Comparison of ENCODE assay signal across 8 cellular contexts in genomic region chr18:11850821-11851155, GRCh38. TPM values are rescaled to one million over a fixed set of nuclear protein-coding genes. Genes with fewer than 3 reads are reported as not detected.
A peak's percentile ranks its signal among the peaks of the same experiment; 100 is the strongest.
DNase-seq lines count a peak whose midpoint lies in the region; ATAC-seq and TF ChIP-seq lines count a peak whose summit lies in the region.

No MANE protein-coding gene starts in this region.

- H3K4me3 Mint-ChIP-seq in Calu3 (ENCODE audit: low read depth, unreplicated experiment), result peak overlapping the region; percentile 88
- H3K4me3 Mint-ChIP-seq in activated T-helper 2 cell treated with anti-CD3 and anti-CD28 coated beads, Interferon-gamma antibody, Interleukin-2, Interleukin-4, amounts not matched to agents 10 μg/mL and 5 μg/mL and 100 μg/mL, durations not matched to agents 14 hours and 24 hours and 36 hours (ENCODE audit: low read depth), result peak overlapping the region; percentile 100

- in situ Hi-C loops in gastrocnemius medialis (cut with MboI; ENCODE audit: low sequenced_read_pairs in 4 of 4), result loop anchor here in 2 of 4 donors (10.0 to 25.0 kb wide), 2 partner anchors 144 to 663 kb away; no protein-coding TSS in a partner anchor

- H3K27ac Mint-ChIP-seq in Calu3 (ENCODE audit: unreplicated experiment), result peak overlapping the region; percentile 96
- H3K27ac Mint-ChIP-seq in activated T-helper 2 cell treated with anti-CD3 and anti-CD28 coated beads, Interferon-gamma antibody, Interleukin-2, Interleukin-4, amounts not matched to agents 10 μg/mL and 5 μg/mL and 100 μg/mL, durations not matched to agents 14 hours and 24 hours and 36 hours, result peak overlapping the region; percentile 100

- H3K9me3 ChIP-seq in HUES64 (ENCODE audit: insufficient read depth, low read depth, low read length), result no peaks in the 10 kb centered on the region
- H3K9me3 ChIP-seq in gastrocnemius medialis, result no peaks in the 10 kb centered on the region

- peaks cover 24% of the 10 kb centered on the region for H3K4me1 ChIP-seq in HUES64 (ENCODE audit: insufficient read depth, low read length)
- peaks cover 20 to 34% of the 10 kb centered on the region in 2 donors for H3K4me1 ChIP-seq in gastrocnemius medialis

- H3K9ac ChIP-seq in HUES64 (ENCODE audit: low read depth, low read length), result peak overlapping the region; percentile 82

- DNase-seq in Calu3, result no peak
- no peak for DNase-seq in activated T-helper 2 cell treated with anti-CD3 and anti-CD28 coated beads, Interferon-gamma antibody, Interleukin-2, Interleukin-4, amounts not matched to agents 10 μg/mL and 5 μg/mL and 100 μg/mL, durations not matched to agents 14 hours and 24 hours and 36 hours (ENCODE audit: low spot score)
- no peak for DNase-seq in left ventricle myocardium superior
- DNase-seq in gastrocnemius medialis, result no peak
- DNase-seq in stimulated activated CD4-positive, alpha-beta T cell treated with anti-CD3 and anti-CD28 coated beads, Interleukin-4, amount 100 ng/mL, for 1 hour, result no peak
- DNase-seq in OCI-M2 (lab: John Stamatoyannopoulos, UW; ENCODE audit: unreplicated experiment), result no peak

- peaks cover 53% of the 10 kb centered on the region for H3K36me3 Mint-ChIP-seq in Calu3 (ENCODE audit: insufficient read depth, unreplicated experiment)
- peaks cover 9% of the 10 kb centered on the region for H3K36me3 Mint-ChIP-seq in activated T-helper 2 cell treated with anti-CD3 and anti-CD28 coated beads, Interferon-gamma antibody, Interleukin-2, Interleukin-4, amounts not matched to agents 10 μg/mL and 5 μg/mL and 100 μg/mL, durations not matched to agents 14 hours and 24 hours and 36 hours (ENCODE audit: low read depth)

- no peaks in the 10 kb centered on the region for H3K36me3 ChIP-seq in HUES64 (ENCODE audit: insufficient read depth, low read length)
- peaks cover 0 to 25% of the 10 kb centered on the region in 2 donors for H3K36me3 ChIP-seq in gastrocnemius medialis

- H3K27me3 Mint-ChIP-seq in Calu3 (ENCODE audit: unreplicated experiment), result no peaks in the 10 kb centered on the region
- H3K27me3 Mint-ChIP-seq in activated T-helper 2 cell treated with anti-CD3 and anti-CD28 coated beads, Interferon-gamma antibody, Interleukin-2, Interleukin-4, amounts not matched to agents 10 μg/mL and 5 μg/mL and 100 μg/mL, durations not matched to agents 14 hours and 24 hours and 36 hours (ENCODE audit: low read depth), result no peaks in the 10 kb centered on the region

- WGBS in HUES64, result 19% methylated on average over 10 of the region's 10 CpGs

- CTCF ChIA-PET in Calu3 (lab: Charles Lee), result no interaction called here

- H3K27me3 ChIP-seq in HUES64 (ENCODE audit: insufficient read depth, low read length), result no peaks in the 10 kb centered on the region
- H3K27me3 ChIP-seq in gastrocnemius medialis, result no peaks in the 10 kb centered on the region

- peaks cover 17% of the 10 kb centered on the region for H3K4me1 Mint-ChIP-seq in Calu3 (ENCODE audit: low read depth, unreplicated experiment)
- peaks cover 28% of the 10 kb centered on the region for H3K4me1 Mint-ChIP-seq in activated T-helper 2 cell treated with anti-CD3 and anti-CD28 coated beads, Interferon-gamma antibody, Interleukin-2, Interleukin-4, amounts not matched to agents 10 μg/mL and 5 μg/mL and 100 μg/mL, durations not matched to agents 14 hours and 24 hours and 36 hours (ENCODE audit: low read depth)

- ATAC-seq in GM21423 (IDR thresholded peaks at IDR 0.05; ENCODE audit: unreplicated experiment) (peak; percentile 29), left ventricle myocardium superior (peak; percentile 67), gastrocnemius medialis (peak; percentile 43 to 44)

- no peak for TF ChIP-seq CTCF in Calu3 (IDR thresholded peaks at IDR 0.05; ENCODE audit: unreplicated experiment)
- no peak for TF ChIP-seq CTCF in gastrocnemius medialis (IDR thresholded peaks at IDR 0.05 in 4 of 5, conservative IDR thresholded peaks at IDR 0.05 in 1 of 5)

- BruUV-seq in Calu3 (replicated peaks; lab: Mats Ljungman, UMichigan), result TSS peak; percentile 79

- intact Hi-C loops in Calu3 (cut with micrococcal nuclease; ENCODE audit: unreplicated experiment), result loop anchor here (2.0 to 10.0 kb wide), 2 partner anchors 58 to 134 kb away; partner anchors contain the start of genes IMPA2 and MPPE1
- intact Hi-C loops in activated T-helper 2 cell treated with anti-CD3 and anti-CD28 coated beads, Interferon-gamma antibody, Interleukin-2, Interleukin-4, amounts not matched to agents 10 μg/mL and 5 μg/mL and 100 μg/mL, durations not matched to agents 14 hours and 24 hours and 36 hours (cut with micrococcal nuclease), result loop anchor here (1.0 to 10.0 kb wide), 4 partner anchors 58 to 852 kb away; partner anchors contain the start of genes CEP76, IMPA2, MPPE1 and PSMG2
- intact Hi-C loops in left ventricle myocardium superior (cut with micrococcal nuclease), result no loop called here
- intact Hi-C loops in gastrocnemius medialis (cut with DNase I; ENCODE audit: low total_unique reads), result loop anchor here (1.0 to 10.0 kb wide), 6 partner anchors 10 to 1316 kb away; partner anchors contain the start of genes IMPA2 and SEH1L

- no peak for TF ChIP-seq POLR2A in gastrocnemius medialis (IDR thresholded peaks at IDR 0.05)

- peak overlapping the region; percentile 65 for H3K27ac ChIP-seq in HUES64 (ENCODE audit: low read depth, low read length)
- H3K27ac ChIP-seq in gastrocnemius medialis, result peak overlapping the region; percentile 90 to 99 (median 96)

- H3K9me3 Mint-ChIP-seq in Calu3 (ENCODE audit: low read depth, unreplicated experiment), result no peaks in the 10 kb centered on the region
- H3K9me3 Mint-ChIP-seq in activated T-helper 2 cell treated with anti-CD3 and anti-CD28 coated beads, Interferon-gamma antibody, Interleukin-2, Interleukin-4, amounts not matched to agents 10 μg/mL and 5 μg/mL and 100 μg/mL, durations not matched to agents 14 hours and 24 hours and 36 hours, result no peaks in the 10 kb centered on the region

- H3K4me3 ChIP-seq in HUES64 (ENCODE audit: low read length) (peak overlapping the region; percentile 82), gastrocnemius medialis (peak overlapping the region; percentile 72 to 92 (median 84))

RNA-seq across cellular contexts. Expression of gene CHMP1B, which starts 0.4 kb away (rescaled TPM):
- 44.4 and 47.2 TPM in 2 replicates for total RNA-seq in Calu3 (2022)
- 22.3 TPM for polyA plus RNA-seq in HUES64 (2013, experiment 1 of 2)
- 26.2 TPM for polyA plus RNA-seq in HUES64 (2013, experiment 2 of 2)
- total RNA-seq in activated T-helper 2 cell treated with anti-CD3 and anti-CD28 coated beads, Interferon-gamma antibody, Interleukin-2, Interleukin-4, amounts not matched to agents 10 μg/mL and 5 μg/mL and 100 μg/mL, durations not matched to agents 14 hours and 24 hours and 36 hours, result 27.3 and 28.3 TPM in 2 replicates
- 30.1 TPM for total RNA-seq in left ventricle myocardium superior
- 100 to 1,000 TPM; 347 to 634 (median 407) TPM for total RNA-seq in gastrocnemius medialis

RNA-seq across cellular contexts. Expression of gene MPPE1, which starts 57.3 kb away (rescaled TPM):
- total RNA-seq in Calu3 (2022) (37.6 and 44.4 TPM in 2 replicates), left ventricle myocardium superior (34.4 TPM), gastrocnemius medialis (10 to 100 TPM; 11.0 to 33.6 (median 24.8) TPM)
- polyA plus RNA-seq in HUES64 (2013, experiment 1 of 2), result 10.8 TPM
- 10.6 TPM for polyA plus RNA-seq in HUES64 (2013, experiment 2 of 2)
- total RNA-seq in activated T-helper 2 cell treated with anti-CD3 and anti-CD28 coated beads, Interferon-gamma antibody, Interleukin-2, Interleukin-4, amounts not matched to agents 10 μg/mL and 5 μg/mL and 100 μg/mL, durations not matched to agents 14 hours and 24 hours and 36 hours, result 37.5 and 40.6 TPM in 2 replicates
